Comparison of ENCODE assay signal across 9 cellular contexts in genomic region chr15:66388576-66388975, GRCh38. TPM values are rescaled to one million over a fixed set of nuclear protein-coding genes. Genes with fewer than 3 reads are reported as not detected.
DNase-seq lines count a peak whose midpoint lies in the region; ATAC-seq and TF ChIP-seq lines count a peak whose summit lies in the region.
"Had no signal": no experiment of that assay in that cellular context is flagged by ENCODE, and none has a peak within 500 bp of the region (broad histone marks: within the 10 kb centered on the region; RNA-seq: fewer than 3 reads in every experiment).

No MANE protein-coding gene starts in this region.

- H3K9me3 ChIP-seq in BLaER1 treated with 17β-estradiol and CSF1 and Interleukin-3, amounts not matched to agents 10 nM and 100 nM (replicated peaks in 1 of 11): no peaks in the 10 kb centered on the region
- H3K9me3 ChIP-seq in adipocyte (ENCODE audit: control insufficient read depth, low read length): no peaks in the 10 kb centered on the region
- no peaks in the 10 kb centered on the region for H3K9me3 ChIP-seq in muscle layer of duodenum (ENCODE audit: control insufficient read depth in 1 of 2, low read length in 2 of 2)
- H3K9me3 ChIP-seq: tibial artery had no signal

- H3K4me2 ChIP-seq in BLaER1 treated with 17β-estradiol and CSF1 and Interleukin-3, amounts not matched to agents 10 nM and 100 nM: peak overlapping the region; percentile 85 to 99 (median 96)

- H3K9me3 Mint-ChIP-seq in HFFc6: no peaks in the 10 kb centered on the region

- H3K27ac ChIP-seq in BLaER1 treated with 17β-estradiol and CSF1 and Interleukin-3, amounts not matched to agents 10 nM and 100 nM: no peak overlapping the region
- H3K27ac ChIP-seq in muscle layer of duodenum (ENCODE audit: low read length): no peak overlapping the region

- H3K4me1 Mint-ChIP-seq in HFFc6 (ENCODE audit: low read depth): peaks cover 53% of the 10 kb centered on the region

- peak overlapping the region; percentile 36; the same call in 1 of the 2 replicates for H3K27ac Mint-ChIP-seq in HFFc6

- H3K4me3 ChIP-seq in BLaER1 treated with 17β-estradiol and CSF1 and Interleukin-3, amounts not matched to agents 10 nM and 100 nM: peak overlapping the region; percentile 78 to 96 (median 91); a peak in 19 of 20 replicates
- peak overlapping the region; percentile 93 for H3K4me3 ChIP-seq in adipocyte (ENCODE audit: low read length)
- H3K4me3 ChIP-seq in muscle layer of duodenum (ENCODE audit: low read depth in 1 of 2, low read length in 2 of 2): peak overlapping the region; percentile 8 to 79

- no peaks in the 10 kb centered on the region for H3K27me3 ChIP-seq in BLaER1 treated with 17β-estradiol and CSF1 and Interleukin-3, amounts not matched to agents 10 nM and 100 nM
- H3K27me3 ChIP-seq in adipocyte (replicated peaks; ENCODE audit: control insufficient read depth, insufficient read depth, low read length) (no peaks in the 10 kb centered on the region), muscle layer of duodenum (ENCODE audit: low read depth, low read length) (no peaks in the 10 kb centered on the region)
- H3K27me3 ChIP-seq: tibial artery had no signal

- peaks cover 53 to 66% (median 61%) of the 10 kb centered on the region in 10 experiments for H3K4me1 ChIP-seq in BLaER1 treated with 17β-estradiol and CSF1 and Interleukin-3, amounts not matched to agents 10 nM and 100 nM
- H3K4me1 ChIP-seq in adipocyte (ENCODE audit: control insufficient read depth, insufficient read depth, low read length): peaks cover 32% of the 10 kb centered on the region
- peaks cover 5 to 21% of the 10 kb centered on the region in 2 donors for H3K4me1 ChIP-seq in muscle layer of duodenum (ENCODE audit: control insufficient read depth in 1 of 2, insufficient read depth in 2 of 2, low read length in 2 of 2)

- peaks cover 17% of the 10 kb centered on the region for H3K36me3 Mint-ChIP-seq in HFFc6 (ENCODE audit: low read depth)

- H3K4me3 Mint-ChIP-seq in HFFc6: peak overlapping the region; percentile 92

- DNase-seq in HFFc6: no peak
- no peak for DNase-seq in adipocyte (ENCODE audit: low read depth)
- DNase-seq in NCI-H774 (lab: John Stamatoyannopoulos, UW): no peak
- no peak for DNase-seq in OCI-M1 (lab: John Stamatoyannopoulos, UW)
- DNase-seq in stimulated activated CD4-positive, alpha-beta T cell treated with anti-CD3 and anti-CD28 coated beads, Interleukin-2, amount 100 ng/mL, for 24 hours: no peak
- DNase-seq: tibial artery had no signal

- peaks cover 57 to 66% (median 62%) of the 10 kb centered on the region in 11 experiments; a peak in 21 of 22 replicates for H4K20me1 ChIP-seq in BLaER1 treated with 17β-estradiol and CSF1 and Interleukin-3, amounts not matched to agents 10 nM and 100 nM

- H3K9ac ChIP-seq in BLaER1 treated with 17β-estradiol and CSF1 and Interleukin-3, amounts not matched to agents 10 nM and 100 nM: peak overlapping the region; percentile 84 to 94 (median 89); a peak in 19 of 22 replicates
- no peak overlapping the region for H3K9ac ChIP-seq in adipocyte (ENCODE audit: low read length)

- no peak for TF ChIP-seq CTCF in HFFc6 (IDR thresholded peaks at IDR 0.05)

- no peak for ATAC-seq in GM18520 (IDR thresholded peaks at IDR 0.05; ENCODE audit: unreplicated experiment)

- no peaks in the 10 kb centered on the region; the same call in 1 of the 2 replicates for H3K27me3 Mint-ChIP-seq in HFFc6 (ENCODE audit: insufficient read depth)

- peaks cover 0 to 41% (median 17%) of the 10 kb centered on the region in 11 experiments; a peak in 14 of 22 replicates for H3K36me3 ChIP-seq in BLaER1 treated with 17β-estradiol and CSF1 and Interleukin-3, amounts not matched to agents 10 nM and 100 nM
- H3K36me3 ChIP-seq in adipocyte (ENCODE audit: control insufficient read depth, insufficient read depth, low read length, severe bottlenecking): no peaks in the 10 kb centered on the region
- no peaks in the 10 kb centered on the region for H3K36me3 ChIP-seq in muscle layer of duodenum (ENCODE audit: control insufficient read depth in 1 of 2, insufficient read depth in 2 of 2, low read length in 2 of 2)
- H3K36me3 ChIP-seq: tibial artery had no signal

RNA-seq across cellular contexts. Expression of gene MAP2K1, which starts 1.9 kb away (rescaled TPM):
- 10 to 100 TPM; 45.2 to 64.7 (median 49.5) TPM for total RNA-seq in HFFc6 (2021; fragmentation: NEBNext Ultra II Directional; extraction: Animal tissue kit (Norgen Biotek cat#: 25700))

RNA-seq across cellular contexts. Expression of gene TIPIN, which starts 32.1 kb away (rescaled TPM):
- total RNA-seq in HFFc6 (2021; fragmentation: NEBNext Ultra II Directional; extraction: Animal tissue kit (Norgen Biotek cat#: 25700)): 10 to 100 TPM in 5 of 6 experiments, 1 to 10 TPM in 1; 7.8 to 15.7 (median 14.4) TPM
